ENCODE assay signal across 24 cellular contexts in the genomic region with DNA sequence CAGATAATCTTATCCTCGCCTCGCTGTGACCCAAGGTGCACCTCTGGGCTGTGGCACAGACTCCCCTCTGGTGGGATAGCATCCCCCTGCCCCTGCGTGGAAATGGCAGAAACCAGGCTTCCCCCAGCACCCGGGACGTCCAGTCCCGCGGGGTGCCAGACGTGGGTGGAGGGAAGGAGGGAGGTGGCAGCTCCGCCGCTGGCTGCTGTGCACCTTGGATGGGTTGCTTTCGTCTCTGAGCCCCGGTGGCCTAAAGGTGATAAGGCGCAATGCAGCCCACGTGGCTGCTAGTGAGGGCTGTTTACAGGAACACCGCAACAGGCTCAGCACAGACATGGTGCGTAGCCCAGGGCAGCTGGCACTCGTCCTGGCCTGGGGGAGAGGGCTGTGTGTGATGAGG.
"Had no signal": no experiment of that assay in that cellular context is flagged by ENCODE, and none has a peak within 500 bp of the region (broad histone marks: within the 10 kb centered on the region; RNA-seq: fewer than 3 reads in every experiment).

No MANE protein-coding gene starts in this region.

- H3K27ac ChIP-seq: colonic mucosa, esophagus squamous epithelium, gastroesophageal sphincter, neutrophil, psoas muscle, sigmoid colon, skin epidermis, stomach, thoracic aorta, transverse colon had no signal

- H3K27ac Mint-ChIP-seq: naive B cell had no signal

- ATAC-seq: gastroesophageal sphincter, left colon, left ventricle myocardium superior, psoas muscle had no signal

- H3K36me3 Mint-ChIP-seq: naive B cell had no signal

- DNase-seq: colonic mucosa; dermis blood vessel endothelial cell; esophagus squamous epithelium; foreskin fibroblast; glutamatergic neuron; left colon; left ventricle myocardium superior; mesenchymal stem cell; naive B cell; nephron progenitor cell; psoas muscle; retina; sigmoid colon; stimulated activated CD4-positive, alpha-beta T cell treated with anti-CD3 and anti-CD28 coated beads, Interleukin-2, amount 100 ng/mL, for 24 hours; stimulated activated CD4-positive, alpha-beta T cell treated with anti-CD3 and anti-CD28 coated beads, Interleukin-4, amount 100 ng/mL, for 4 hours; stimulated activated naive CD4-positive, alpha-beta T cell; stomach; substantia nigra; transverse colon had no signal

- H3K4me3 Mint-ChIP-seq: naive B cell, nephron progenitor cell had no signal

- H3K36me3 ChIP-seq: colonic mucosa, esophagus squamous epithelium, gastroesophageal sphincter, neutrophil, sigmoid colon, stomach, thoracic aorta, transverse colon had no signal

- H3K4me1 ChIP-seq: psoas muscle had no signal

- H3K4me3 ChIP-seq: colonic mucosa, esophagus squamous epithelium, gastroesophageal sphincter, lung, psoas muscle, sigmoid colon, skin epidermis, stomach, thoracic aorta, transverse colon had no signal

- H3K9me3 Mint-ChIP-seq: naive B cell, nephron progenitor cell had no signal

- H3K9me3 ChIP-seq: colonic mucosa, esophagus squamous epithelium, gastroesophageal sphincter, neutrophil, psoas muscle, sigmoid colon, stomach, thoracic aorta, transverse colon had no signal
